In the genomic region with DNA sequence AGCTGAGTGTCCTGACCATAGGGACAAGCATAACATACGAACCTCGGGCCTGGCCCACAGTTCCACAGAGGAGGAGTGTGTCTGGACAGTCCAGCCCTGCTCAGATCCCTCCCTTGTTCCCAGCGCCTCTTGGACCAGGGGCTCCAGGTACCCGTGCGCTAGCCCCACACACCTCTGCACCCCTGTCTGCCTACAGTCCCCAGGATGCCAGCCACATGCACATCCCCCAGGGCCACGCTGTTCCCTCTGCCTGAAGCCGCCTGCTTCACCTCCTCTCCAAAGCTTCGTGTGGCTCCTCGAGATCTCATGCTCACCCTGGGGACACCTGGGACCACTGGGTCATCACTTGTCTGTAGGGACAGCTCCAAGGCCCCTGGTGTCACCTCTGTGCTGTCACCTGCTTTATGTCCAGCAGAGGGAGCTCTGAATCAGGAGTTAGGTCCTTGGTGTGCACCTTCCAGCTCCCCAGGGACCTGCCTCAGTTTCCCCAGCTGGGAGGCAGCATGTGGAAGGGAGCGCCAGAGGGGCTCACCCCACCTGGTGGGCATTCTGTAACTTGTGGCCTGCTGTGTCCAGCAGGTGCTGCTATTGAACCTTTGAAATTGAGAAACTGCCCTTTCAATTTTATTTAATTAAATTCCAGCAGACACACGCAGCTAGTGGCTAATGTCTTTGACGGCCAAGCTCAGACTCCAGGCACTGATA, we compare ENCODE assay signal across 1 cellular context.
TF ChIP-seq lines count a peak whose summit lies in the region.

No MANE protein-coding gene starts in this region.

TF ChIP-seq in GM12878, 131 proteins besides CTCF, POLR2A, EP300 and RAD21:
- no peak for TF ChIP-seq MEF2A (IDR thresholded peaks at IDR 0.05; ENCODE audit: insufficient read depth, low read depth, low read length)
- TF ChIP-seq MTA3 (IDR thresholded peaks at IDR 0.05; ENCODE audit: borderline replicate concordance, low read length), result no peak
- TF ChIP-seq BHLHE40 (IDR thresholded peaks at IDR 0.05; ENCODE audit: borderline replicate concordance in 1 of 2, low read depth in 2 of 2, low read length in 1 of 2), result 0 out of 4 replicates have a peak, but pooled peaks of 1 of the 2 experiments have one; percentile 10
- no peak for TF ChIP-seq SMARCA5 (IDR thresholded peaks at IDR 0.05)
- no peak for TF ChIP-seq FOS (IDR thresholded peaks at IDR 0.05; ENCODE audit: borderline replicate concordance, extremely low read depth, insufficient read length)
- TF ChIP-seq PAX5 (IDR thresholded peaks at IDR 0.05; ENCODE audit: borderline replicate concordance, low read depth, low read length), result no peak
- TF ChIP-seq SPI1 (IDR thresholded peaks at IDR 0.05; ENCODE audit: borderline replicate concordance, insufficient read depth, low read depth, low read length), result no peak
- TF ChIP-seq IKZF1 (conservative IDR thresholded peaks at IDR 0.05), result 0 out of 2 replicates have a peak, but pooled peaks have one; percentile 10
- TF ChIP-seq SUZ12 (IDR thresholded peaks at IDR 0.05; ENCODE audit: unreplicated experiment), result no peak
- TF ChIP-seq HDAC6 (IDR thresholded peaks at IDR 0.05; ENCODE audit: unreplicated experiment), result no peak
- TF ChIP-seq MEF2B (IDR thresholded peaks at IDR 0.05; ENCODE audit: partially characterized antibody, poor library complexity, severe bottlenecking), result peak; percentile 88
- TF ChIP-seq RB1 (IDR thresholded peaks at IDR 0.05; ENCODE audit: borderline replicate concordance), result peak; percentile 39; the same call in 1 of the 2 replicates
- no peak for TF ChIP-seq ATF7 (IDR thresholded peaks at IDR 0.05; ENCODE audit: low read depth)
- peak; percentile 45; the same call in 1 of the 2 replicates for TF ChIP-seq SMC3 (IDR thresholded peaks at IDR 0.05; ENCODE audit: borderline replicate concordance, low read length)
- TF ChIP-seq SP1 (IDR thresholded peaks at IDR 0.05; ENCODE audit: low read depth, low read length), result no peak
- TF ChIP-seq BCLAF1 (IDR thresholded peaks at IDR 0.05), result no peak
